ENCODE assay signal across 8 cellular contexts in genomic region chr17:43720311-43721060, GRCh38. TPM values are rescaled to one million over a fixed set of nuclear protein-coding genes. Genes with fewer than 3 reads are reported as not detected.
DNase-seq lines count a peak whose midpoint lies in the region; ATAC-seq and TF ChIP-seq lines count a peak whose summit lies in the region.

No MANE protein-coding gene starts in this region.

- H3K4me1 ChIP-seq in Panc1 (ENCODE audit: control insufficient read depth, insufficient read depth, low read length): 0 out of 2 replicates have a peak, but pooled peaks cover 2% of the 10 kb centered on the region

- DNase-seq in GM06990 (ENCODE audit: extremely low read depth, insufficient read length) (peak; percentile 78), Panc1 (ENCODE audit: low read depth, low spot score) (no peak), foreskin melanocyte (peak; percentile 46), neural crest cell (ENCODE audit: low read depth, low spot score) (peak; percentile 60)
- peak; percentile 11 to 68 (median 44) for DNase-seq in activated naive CD4-positive, alpha-beta T cell (lab: John Stamatoyannopoulos, UW)
- peak; percentile 74 to 81 for DNase-seq in stimulated activated naive CD8-positive, alpha-beta T cell treated with anti-CD3 and anti-CD28 coated beads, Interleukin-15, amount 100 ng/mL, for 72 hours

- peaks cover 46% of the 10 kb centered on the region for H3K4me1 Mint-ChIP-seq in neural crest cell
- peaks cover 22% of the 10 kb centered on the region for H3K4me1 Mint-ChIP-seq in stimulated activated naive CD8-positive, alpha-beta T cell treated with anti-CD3 and anti-CD28 coated beads, Interleukin-15, amount 100 ng/mL, for 72 hours

- H3K4me3 ChIP-seq in GM06990 (replicated peaks; ENCODE audit: low read depth, low read length): peak overlapping the region; percentile 67
- H3K4me3 ChIP-seq in Panc1 (ENCODE audit: low read depth in 2 of 2, low read length in 2 of 2): peak overlapping the region; percentile 54 to 63

- peak overlapping the region; percentile 100 for H3K27ac Mint-ChIP-seq in neural crest cell (ENCODE audit: unreplicated experiment)
- H3K27ac Mint-ChIP-seq in stimulated activated naive CD8-positive, alpha-beta T cell treated with anti-CD3 and anti-CD28 coated beads, Interleukin-15, amount 100 ng/mL, for 72 hours: peak overlapping the region; percentile 98

- intact Hi-C loops in Panc1 (cut with micrococcal nuclease; ENCODE audit: unreplicated experiment): no loop called here

- no peaks in the 10 kb centered on the region for H3K9me3 ChIP-seq in Panc1 (ENCODE audit: control insufficient read depth, insufficient read depth, low read depth, low read length)

- H3K36me3 Mint-ChIP-seq in neural crest cell (ENCODE audit: low read depth): no peaks in the 10 kb centered on the region

- H3K27ac ChIP-seq in Panc1 (ENCODE audit: low read length): peak overlapping the region; percentile 71

- H3K4me3 Mint-ChIP-seq in neural crest cell: peak overlapping the region; percentile 86
- peak overlapping the region; percentile 95 to 96 for H3K4me3 Mint-ChIP-seq in stimulated activated naive CD8-positive, alpha-beta T cell treated with anti-CD3 and anti-CD28 coated beads, Interleukin-15, amount 100 ng/mL, for 72 hours

- H3K36me3 ChIP-seq in GM06990 (ENCODE audit: control insufficient read depth, insufficient read depth, low read length): no peaks in the 10 kb centered on the region
- H3K36me3 ChIP-seq in Panc1 (ENCODE audit: control insufficient read depth, insufficient read depth, low read length): no peaks in the 10 kb centered on the region

- H3K9me3 Mint-ChIP-seq in neural crest cell: no peaks in the 10 kb centered on the region
- no peaks in the 10 kb centered on the region for H3K9me3 Mint-ChIP-seq in stimulated activated naive CD8-positive, alpha-beta T cell treated with anti-CD3 and anti-CD28 coated beads, Interleukin-15, amount 100 ng/mL, for 72 hours

- TF ChIP-seq CTCF in GM06990 (IDR thresholded peaks at IDR 0.05; ENCODE audit: insufficient read depth, low read length, poor library complexity, severe bottlenecking) (no peak), Panc1 (IDR thresholded peaks at IDR 0.05) (no peak), neural crest cell (conservative IDR thresholded peaks at IDR 0.05) (no peak)

- no TSS peak for BruUV-seq in Panc1 (replicated peaks; lab: Mats Ljungman, UMichigan)

- peak; percentile 80 for ATAC-seq in HG02798 (IDR thresholded peaks at IDR 0.05; ENCODE audit: poor library complexity, unreplicated experiment)
- peak; percentile 96 for ATAC-seq in Panc1
- ATAC-seq in stimulated activated naive CD8-positive, alpha-beta T cell treated with anti-CD3 and anti-CD28 coated beads, Interleukin-15, amount 100 ng/mL, for 72 hours: peak; percentile 96
- ATAC-seq in GM21526 (IDR thresholded peaks at IDR 0.05; ENCODE audit: low FRiP score, unreplicated experiment): no peak

- POLR2A ChIA-PET in Panc1 (lab: Charles Lee): interaction anchor here (0.6 kb wide), 1 partner anchor 27 kb away, joined by 7 read pairs; no protein-coding TSS in a partner anchor

- H3K27me3 Mint-ChIP-seq in neural crest cell (ENCODE audit: low read depth): peaks cover 3% of the 10 kb centered on the region
- peaks cover 19% of the 10 kb centered on the region for H3K27me3 Mint-ChIP-seq in stimulated activated naive CD8-positive, alpha-beta T cell treated with anti-CD3 and anti-CD28 coated beads, Interleukin-15, amount 100 ng/mL, for 72 hours

- in situ Hi-C loops in Panc1 (cut with HindIII; ENCODE audit: low pct_unique_long_range_greater_than_20kb, low sequenced_read_pairs): no loop called here

- H3K27me3 ChIP-seq in GM06990 (replicated peaks; ENCODE audit: control insufficient read depth, insufficient read depth, low read length) (no peaks in the 10 kb centered on the region), Panc1 (ENCODE audit: control insufficient read depth, insufficient read depth, low read length) (no peaks in the 10 kb centered on the region)

- CTCF ChIA-PET in Panc1 (lab: Charles Lee): no interaction called here

RNA-seq across cellular contexts. Expression of gene SOST, which starts 38.1 kb away (rescaled TPM):
- total RNA-seq in Panc1 (2021; ENCODE audit: unreplicated experiment) (not detected), neural crest cell (not detected in 2 replicates)
- not detected for polyA plus RNA-seq in Panc1 (2012; ENCODE audit: insufficient read length)

RNA-seq across cellular contexts. Expression of gene DUSP3, which starts 58.3 kb away (rescaled TPM):
- total RNA-seq in Panc1 (2021; ENCODE audit: unreplicated experiment): 41.6 TPM
- 31.9 TPM for polyA plus RNA-seq in Panc1 (2012; ENCODE audit: insufficient read length)
- total RNA-seq in neural crest cell: 33.3 and 33.8 TPM in 2 replicates

RNA-seq across cellular contexts. Expression of gene MEOX1, which starts 58.8 kb away (rescaled TPM):
- total RNA-seq in Panc1 (2021; ENCODE audit: unreplicated experiment): 0.21 TPM
- 0.24 TPM for polyA plus RNA-seq in Panc1 (2012; ENCODE audit: insufficient read length)
- 1.1 and 1.7 TPM in 2 replicates for total RNA-seq in neural crest cell

RNA-seq across cellular contexts. Expression of gene CFAP97D1, which starts 59.7 kb away (rescaled TPM):
- not detected for total RNA-seq in Panc1 (2021; ENCODE audit: unreplicated experiment)
- polyA plus RNA-seq in Panc1 (2012; ENCODE audit: insufficient read length): not detected
- total RNA-seq in neural crest cell: not detected in 2 replicates
